ENCODE assay signal across 19 cellular contexts in genomic region chr22:27022256-27022655, GRCh38.
"Had no signal": no experiment of that assay in that cellular context is flagged by ENCODE, and none has a peak within 500 bp of the region (broad histone marks: within the 10 kb centered on the region; RNA-seq: fewer than 3 reads in every experiment).

No MANE protein-coding gene starts in this region.

- H3K36me3 ChIP-seq: brain microvascular endothelial cell, lower lobe of right lung, transverse colon, vagina had no signal

- FAIRE-seq: endometrium, TTC549 had no signal

- H3K9me3 Mint-ChIP-seq: activated naive CD8-positive, alpha-beta T cell treated with anti-CD3 and anti-CD28 coated beads, Interleukin-2, amount 10 ng/mL, durations not matched to agents 7 days and 5 days; activated T-helper 17 cell treated with anti-CD3 and anti-CD28 coated beads, Interleukin-2, amount 50 U/mL, for 72 hours; central memory CD8-positive, alpha-beta T cell; T-helper 2 cell treated with Interferon-gamma antibody and Interleukin-4, amounts not matched to agents 5 μg/mL and 100 μg/mL, for 36 hours had no signal

- H3K4me1 Mint-ChIP-seq: activated naive CD8-positive, alpha-beta T cell treated with anti-CD3 and anti-CD28 coated beads, Interleukin-2, amount 10 ng/mL, durations not matched to agents 7 days and 5 days; activated T-helper 17 cell treated with anti-CD3 and anti-CD28 coated beads, Interleukin-2, amount 50 U/mL, for 72 hours; central memory CD8-positive, alpha-beta T cell had no signal

- H3K27ac Mint-ChIP-seq: activated naive CD8-positive, alpha-beta T cell treated with anti-CD3 and anti-CD28 coated beads, Interleukin-2, amount 10 ng/mL, durations not matched to agents 7 days and 5 days; activated T-helper 17 cell treated with anti-CD3 and anti-CD28 coated beads, Interleukin-2, amount 50 U/mL, for 72 hours; natural killer cell treated with Interleukin-12 subunit alpha and Interleukin-12 subunit beta and Interleukin-15 and Interleukin-18, amount 100 ng/mL, for 72 hours; T-helper 2 cell treated with Interferon-gamma antibody and Interleukin-4, amounts not matched to agents 5 μg/mL and 100 μg/mL, for 36 hours had no signal

- H3K27ac ChIP-seq: brain microvascular endothelial cell, coronary artery, lower lobe of right lung, transverse colon, vagina had no signal

- H3K4me3 Mint-ChIP-seq: activated naive CD8-positive, alpha-beta T cell treated with anti-CD3 and anti-CD28 coated beads, Interleukin-2, amount 10 ng/mL, durations not matched to agents 7 days and 5 days; activated T-helper 17 cell treated with anti-CD3 and anti-CD28 coated beads, Interleukin-2, amount 50 U/mL, for 72 hours; central memory CD8-positive, alpha-beta T cell; natural killer cell treated with Interleukin-12 subunit alpha and Interleukin-12 subunit beta and Interleukin-15 and Interleukin-18, amount 100 ng/mL, for 72 hours; T-helper 2 cell treated with Interferon-gamma antibody and Interleukin-4, amounts not matched to agents 5 μg/mL and 100 μg/mL, for 36 hours had no signal

- DNase-seq: activated CD4-positive, alpha-beta T cell treated with anti-CD3 and anti-CD28 coated beads, Interleukin-2, amount 50 U/mL, for 4 hours; activated naive CD4-positive, alpha-beta T cell treated with Interleukin-2 at 50 U/mL for 16 hours; activated naive CD8-positive, alpha-beta T cell treated with anti-CD3 and anti-CD28 coated beads, Interleukin-2, amount 10 ng/mL, durations not matched to agents 7 days and 5 days; brain microvascular endothelial cell; lower lobe of right lung; occipital lobe; posterior cingulate gyrus; right cardiac atrium; stimulated activated naive CD8-positive, alpha-beta T cell treated with anti-CD3 and anti-CD28 coated beads, Interleukin-15, Interleukin-2, amounts not matched to agents 100 U/mL and 50 U/mL, for 24 hours; transverse colon had no signal

- H3K36me3 Mint-ChIP-seq: activated naive CD8-positive, alpha-beta T cell treated with anti-CD3 and anti-CD28 coated beads, Interleukin-2, amount 10 ng/mL, durations not matched to agents 7 days and 5 days; natural killer cell treated with Interleukin-12 subunit alpha and Interleukin-12 subunit beta and Interleukin-15 and Interleukin-18, amount 100 ng/mL, for 72 hours had no signal

- ATAC-seq: activated T-helper 17 cell treated with anti-CD3 and anti-CD28 coated beads, Interleukin-2, amount 50 U/mL, for 72 hours; esophagus mucosa; lower lobe of right lung; natural killer cell treated with Interleukin-12 subunit alpha and Interleukin-12 subunit beta and Interleukin-15 and Interleukin-18, amount 100 ng/mL, for 72 hours; right cardiac atrium; stimulated activated naive CD8-positive, alpha-beta T cell treated with anti-CD3 and anti-CD28 coated beads, Interleukin-15, Interleukin-2, amounts not matched to agents 100 U/mL and 50 U/mL, for 24 hours had no signal

- H3K27me3 ChIP-seq: brain microvascular endothelial cell, transverse colon, vagina had no signal

- H3K4me3 ChIP-seq: coronary artery, lower lobe of right lung, transverse colon, vagina had no signal

- H3K9me3 ChIP-seq: lower lobe of right lung, transverse colon, vagina had no signal
